ENCODE assay signal across 1 cellular context in genomic region chr21:45384656-45385548, GRCh38.
TF ChIP-seq lines count a peak whose summit lies in the region.

No MANE protein-coding gene starts in this region.

TF ChIP-seq in H1, 55 proteins besides CTCF, POLR2A, EP300 and RAD21:
- TF ChIP-seq EGR1 (IDR thresholded peaks at IDR 0.05; ENCODE audit: borderline replicate concordance, low read depth, low read length) (no peak), BCL11A (IDR thresholded peaks at IDR 0.05; ENCODE audit: low read depth in 2 of 2, low read length in 2 of 2) (no peak), ATF3 (IDR thresholded peaks at IDR 0.05; ENCODE audit: insufficient read depth, low read depth, low read length) (no peak), MAFK (IDR thresholded peaks at IDR 0.05; ENCODE audit: low read depth, low read length) (no peak), CREB1 (IDR thresholded peaks at IDR 0.05) (no peak), CHD7 (IDR thresholded peaks at IDR 0.05; ENCODE audit: insufficient replicate concordance, low read length) (no peak), MAX (IDR thresholded peaks at IDR 0.05) (no peak), FOSL1 (IDR thresholded peaks at IDR 0.05; ENCODE audit: insufficient read depth, low read depth, low read length) (no peak), CHD1 (IDR thresholded peaks at IDR 0.05; ENCODE audit: low read depth, low read length) (no peak), RFX5 (IDR thresholded peaks at IDR 0.05; ENCODE audit: borderline replicate concordance, low read depth, low read length) (no peak), POU5F1 (IDR thresholded peaks at IDR 0.05; ENCODE audit: low read depth, low read length) (no peak), SP1 (IDR thresholded peaks at IDR 0.05; ENCODE audit: low read depth, low read length) (no peak), NANOG (IDR thresholded peaks at IDR 0.05; ENCODE audit: insufficient read depth, low read depth, low read length, poor library complexity, severe bottlenecking) (no peak), KDM5A (IDR thresholded peaks at IDR 0.05; ENCODE audit: low read length) (no peak), POLR2AphosphoS5 (IDR thresholded peaks at IDR 0.05; ENCODE audit: low read depth, low read length) (no peak), USF2 (IDR thresholded peaks at IDR 0.05; ENCODE audit: low read length) (no peak), RXRA (IDR thresholded peaks at IDR 0.05; ENCODE audit: insufficient read depth, low read depth, low read length) (no peak)
